In genomic region chr11:78762105-78762504, GRCh38 we compare ENCODE assay signal across 33 cellular contexts.
"Had no signal": no experiment of that assay in that cellular context is flagged by ENCODE, and none has a peak within 500 bp of the region (broad histone marks: within the 10 kb centered on the region; RNA-seq: fewer than 3 reads in every experiment).

No MANE protein-coding gene starts in this region.

- H3K36me3 Mint-ChIP-seq: naive B cell; naive thymus-derived CD8-positive, alpha-beta T cell; natural killer cell treated with Interleukin-12 subunit alpha and Interleukin-12 subunit beta and Interleukin-15 and Interleukin-18, amount 100 ng/mL, for 72 hours; stimulated activated memory B cell treated with anti-CD40 and anti-IgM and Interleukin-4, amounts not matched to agents 10 μg/mL and 1 μg/mL and 100 μg/mL, for 72 hours had no signal

- H3K4me3 ChIP-seq: ovary, psoas muscle, skin epidermis, smooth muscle cell, spleen, suprapubic skin, testis, tibial artery, transverse colon, upper lobe of right lung, uterus had no signal

- H3K36me3 ChIP-seq: neutrophil, ovary, spleen, suprapubic skin, tibial artery, transverse colon, upper lobe of right lung, uterus had no signal

- H3K4me1 ChIP-seq: parathyroid adenoma, psoas muscle, spleen, suprapubic skin, tibial artery, transverse colon, upper lobe of right lung, uterus had no signal

- H3K27me3 Mint-ChIP-seq: progenitor cell of endocrine pancreas; stimulated activated memory B cell treated with anti-CD40 and anti-IgM and Interleukin-4, amounts not matched to agents 10 μg/mL and 1 μg/mL and 100 μg/mL, for 72 hours; stimulated activated naive CD8-positive, alpha-beta T cell treated with anti-CD3 and anti-CD28 coated beads, Interleukin-15, amount 100 ng/mL, for 72 hours; type B pancreatic cell had no signal

- H3K27me3 ChIP-seq: ovary, spleen, suprapubic skin, testis, tibial artery, transverse colon, upper lobe of right lung, uterus had no signal

- H3K9me3 Mint-ChIP-seq: naive thymus-derived CD8-positive, alpha-beta T cell; natural killer cell treated with Interleukin-12 subunit alpha and Interleukin-12 subunit beta and Interleukin-15 and Interleukin-18, amount 100 ng/mL, for 72 hours; nephron progenitor cell; neural crest cell; stimulated activated memory B cell treated with anti-CD40 and anti-IgM and Interleukin-4, amounts not matched to agents 10 μg/mL and 1 μg/mL and 100 μg/mL, for 72 hours; stimulated activated naive CD8-positive, alpha-beta T cell treated with anti-CD3 and anti-CD28 coated beads, Interleukin-15, amount 100 ng/mL, for 72 hours; type B pancreatic cell had no signal

- H3K4me3 Mint-ChIP-seq: naive B cell; naive thymus-derived CD8-positive, alpha-beta T cell; natural killer cell treated with Interleukin-12 subunit alpha and Interleukin-12 subunit beta and Interleukin-15 and Interleukin-18, amount 100 ng/mL, for 72 hours; nephron progenitor cell; neural crest cell; stimulated activated memory B cell treated with anti-CD40 and anti-IgM and Interleukin-4, amounts not matched to agents 10 μg/mL and 1 μg/mL and 100 μg/mL, for 72 hours; stimulated activated naive CD8-positive, alpha-beta T cell treated with anti-CD3 and anti-CD28 coated beads, Interleukin-15, amount 100 ng/mL, for 72 hours; type B pancreatic cell had no signal

- H3K27ac Mint-ChIP-seq: naive B cell; naive thymus-derived CD8-positive, alpha-beta T cell; natural killer cell treated with Interleukin-12 subunit alpha and Interleukin-12 subunit beta and Interleukin-15 and Interleukin-18, amount 100 ng/mL, for 72 hours; nephron progenitor cell; progenitor cell of endocrine pancreas; stimulated activated memory B cell treated with anti-CD40 and anti-IgM and Interleukin-4, amounts not matched to agents 10 μg/mL and 1 μg/mL and 100 μg/mL, for 72 hours; stimulated activated naive CD8-positive, alpha-beta T cell treated with anti-CD3 and anti-CD28 coated beads, Interleukin-15, amount 100 ng/mL, for 72 hours; type B pancreatic cell had no signal

- ATAC-seq: naive thymus-derived CD8-positive, alpha-beta T cell; natural killer cell treated with Interleukin-12 subunit alpha and Interleukin-12 subunit beta and Interleukin-15 and Interleukin-18, amount 100 ng/mL, for 72 hours; psoas muscle; sciatic nerve; stimulated activated memory B cell treated with anti-CD40 and anti-IgM and Interleukin-4, amounts not matched to agents 10 μg/mL and 1 μg/mL and 100 μg/mL, for 72 hours; stimulated activated naive CD8-positive, alpha-beta T cell treated with anti-CD3 and anti-CD28 coated beads, Interleukin-15, amount 100 ng/mL, for 72 hours; stimulated activated naive CD8-positive, alpha-beta T cell treated with anti-CD3 and anti-CD28 coated beads, Interleukin-15, Interleukin-2, amounts not matched to agents 100 U/mL and 50 U/mL, for 24 hours; upper lobe of right lung had no signal

- H3K9me3 ChIP-seq: neutrophil, ovary, psoas muscle, spleen, suprapubic skin, testis, tibial artery, transverse colon, upper lobe of right lung, uterus had no signal

- DNase-seq: naive B cell; naive thymus-derived CD8-positive, alpha-beta T cell; nephron progenitor cell; nucleus accumbens; ovary; posterior cingulate gyrus; psoas muscle; spleen; stimulated activated CD4-positive, alpha-beta T cell treated with anti-CD3 and anti-CD28 coated beads, Interleukin-12 subunit alpha, Interleukin-12 subunit beta, amount 100 ng/mL, for 4 hours; stimulated activated CD4-positive, alpha-beta T cell treated with anti-CD3 and anti-CD28 coated beads, Interleukin-1b, Interleukin-23, amount 100 ng/mL, for 48 hours; stimulated activated CD4-positive, alpha-beta T cell treated with anti-CD3 and anti-CD28 coated beads, Interleukin-4, amount 100 ng/mL, for 1 hour; stimulated activated CD4-positive, alpha-beta T cell treated with anti-CD3 and anti-CD28 coated beads, Interleukin-4, amount 100 ng/mL, for 4 hours; stimulated activated CD8-positive, alpha-beta memory T cell treated with anti-CD3 and anti-CD28 coated beads, Interleukin-4, amount 100 ng/mL, for 48 hours; stimulated activated naive CD4-positive, alpha-beta T cell; stimulated activated naive CD8-positive, alpha-beta T cell treated with anti-CD3 and anti-CD28 coated beads, Interleukin-15, amount 100 ng/mL, for 72 hours; stimulated activated naive CD8-positive, alpha-beta T cell treated with anti-CD3 and anti-CD28 coated beads, Interleukin-15, Interleukin-2, amounts not matched to agents 100 U/mL and 50 U/mL, for 24 hours; substantia nigra; testis; tibial artery; transverse colon; upper lobe of right lung; uterus had no signal

- H3K4me1 Mint-ChIP-seq: naive B cell; naive thymus-derived CD8-positive, alpha-beta T cell; nephron progenitor cell; stimulated activated memory B cell treated with anti-CD40 and anti-IgM and Interleukin-4, amounts not matched to agents 10 μg/mL and 1 μg/mL and 100 μg/mL, for 72 hours; stimulated activated naive CD8-positive, alpha-beta T cell treated with anti-CD3 and anti-CD28 coated beads, Interleukin-15, amount 100 ng/mL, for 72 hours had no signal

- H3K27ac ChIP-seq: neutrophil, ovary, parathyroid adenoma, psoas muscle, skin epidermis, spleen, suprapubic skin, testis, tibial artery, transverse colon, upper lobe of right lung, uterus had no signal
